In genomic region chr3:119794971-119795612, GRCh38 we compare ENCODE assay signal across 13 cellular contexts. TPM values are rescaled to one million over a fixed set of nuclear protein-coding genes. Genes with fewer than 3 reads are reported as not detected.
DNase-seq lines count a peak whose midpoint lies in the region; ATAC-seq and TF ChIP-seq lines count a peak whose summit lies in the region.
"Had no signal": no experiment of that assay in that cellular context is flagged by ENCODE, and none has a peak within 500 bp of the region (broad histone marks: within the 10 kb centered on the region; RNA-seq: fewer than 3 reads in every experiment).

No MANE protein-coding gene starts in this region.

- no peaks in the 10 kb centered on the region for H3K27me3 ChIP-seq in body of pancreas
- H3K27me3 ChIP-seq: BLaER1 treated with 17β-estradiol and CSF1 and Interleukin-3, amounts not matched to agents 10 nM and 100 nM; suprapubic skin had no signal

- intact Hi-C loops in body of pancreas (cut with DNase I), result no loop called here

- no peak overlapping the region for H3K4me3 ChIP-seq in body of pancreas
- H3K4me3 ChIP-seq: BLaER1 treated with 17β-estradiol and CSF1 and Interleukin-3, amounts not matched to agents 10 nM and 100 nM; skin epidermis; suprapubic skin had no signal

- H3K4me1 ChIP-seq in body of pancreas, result no peaks in the 10 kb centered on the region
- H3K4me1 ChIP-seq: suprapubic skin had no signal

- 39 to 51% methylated on average over 5 of the region's 5 CpGs for WGBS in body of pancreas, 2 donors

- DNase-seq in AG20443 (ENCODE audit: low spot score), result peak; percentile 32
- DNase-seq in LoVo (ENCODE audit: low spot score), result peak; percentile 90
- peak in 3 of 4 donors; percentile 10 to 21 (median 21) for DNase-seq in body of pancreas
- DNase-seq in left lobe of liver (ENCODE audit: low spot score), result peak; percentile 92
- DNase-seq in stimulated activated naive CD4-positive, alpha-beta T cell (lab: John Stamatoyannopoulos, UW), result no peak
- no peak for DNase-seq in NCI-H526 (lab: John Stamatoyannopoulos, UW)
- DNase-seq in activated CD4-positive, CD25-positive, alpha-beta regulatory T cell treated with anti-CD3 and anti-CD28 coated beads, Interleukin-2, amount 50 U/mL, for 72 hours, result no peak
- DNase-seq: activated CD4-positive, alpha-beta T cell treated with anti-CD3 and anti-CD28 coated beads for 1 hour; NCI-H2029 had no signal

- H3K36me3 ChIP-seq in body of pancreas (replicated peaks in 1 of 2; ENCODE audit: insufficient read depth in 1 of 2, low read depth in 2 of 2), result no peaks in the 10 kb centered on the region
- H3K36me3 ChIP-seq: BLaER1 treated with 17β-estradiol and CSF1 and Interleukin-3, amounts not matched to agents 10 nM and 100 nM; suprapubic skin had no signal

- H3K9me3 ChIP-seq in body of pancreas, result no peaks in the 10 kb centered on the region
- H3K9me3 ChIP-seq: BLaER1 treated with 17β-estradiol and CSF1 and Interleukin-3, amounts not matched to agents 10 nM and 100 nM; suprapubic skin had no signal

- no peak for ATAC-seq in body of pancreas
- peak; percentile 81 for ATAC-seq in left lobe of liver
- ATAC-seq in HG03039 (IDR thresholded peaks at IDR 0.05; ENCODE audit: unreplicated experiment), result no peak

- no peak for TF ChIP-seq CTCF in body of pancreas (IDR thresholded peaks at IDR 0.05)

- no peak for TF ChIP-seq POLR2A in body of pancreas (IDR thresholded peaks at IDR 0.05)

- H3K27ac ChIP-seq in body of pancreas, result no peak overlapping the region
- H3K27ac ChIP-seq: BLaER1 treated with 17β-estradiol and CSF1 and Interleukin-3, amounts not matched to agents 10 nM and 100 nM; skin epidermis; suprapubic skin had no signal

RNA-seq across cellular contexts. Expression of gene NR1I2, which starts 13.2 kb away (rescaled TPM):
- total RNA-seq in body of pancreas (1 to 10 TPM in 1 of 2 donors, not detected in 1; 5.4 TPM), left lobe of liver (206 TPM)
- total RNA-seq: suprapubic skin had no signal

Comparison
In these comparisons a context has a peak if more than half of its experiments do, and no peak if none do; other contexts are left out.
1. DNase-seq: peak in AG20443 (single experiment), LoVo (single experiment), body of pancreas (3 of 4) and left lobe of liver (single experiment); none in stimulated activated naive CD4-positive, alpha-beta T cell (0 of 6), NCI-H526 (0 of 2) and activated CD4-positive, CD25-positive, alpha-beta regulatory T cell treated with anti-CD3 and anti-CD28 coated beads, Interleukin-2, amount 50 U/mL, for 72 hours (single experiment).
2. RNA of gene NR1I2, which starts 13.2 kb away (total RNA-seq): 206 TPM in left lobe of liver (single experiment); 5.4 TPM in body of pancreas; every median in the first group is over 10 times any median in the second.